Comparison of ENCODE assay signal across 24 cellular contexts in the genomic region with DNA sequence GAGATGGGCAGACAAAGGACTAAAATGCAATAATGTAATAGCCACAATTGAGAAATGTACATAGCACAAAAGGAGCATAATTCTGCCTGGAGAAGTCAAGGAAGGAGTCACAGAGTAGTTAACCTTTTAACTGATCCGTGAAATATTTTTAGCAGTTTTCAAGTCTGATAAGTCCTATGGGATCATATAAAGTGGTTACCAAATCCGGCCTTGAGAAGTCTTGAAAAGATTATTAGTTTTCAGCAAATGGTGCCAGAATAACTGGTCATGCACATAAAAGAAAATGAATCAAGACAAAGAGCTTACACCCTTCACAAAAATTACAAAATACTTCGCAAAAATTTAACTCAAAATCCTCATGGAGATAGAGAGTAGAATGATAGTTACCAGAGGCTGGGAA.
"Had no signal": no experiment of that assay in that cellular context is flagged by ENCODE, and none has a peak within 500 bp of the region (broad histone marks: within the 10 kb centered on the region; RNA-seq: fewer than 3 reads in every experiment).

No MANE protein-coding gene starts in this region.

- DNase-seq: stimulated activated CD4-positive, alpha-beta T cell treated with anti-CD3 and anti-CD28 coated beads, Interleukin-2, amount 100 ng/mL, for 48 hours; stimulated activated CD4-positive, alpha-beta T cell treated with anti-CD3 and anti-CD28 coated beads, Interleukin-4, amount 100 ng/mL, for 1 hour; stimulated activated CD4-positive, alpha-beta T cell treated with anti-CD3 and anti-CD28 coated beads, Interleukin-4, amount 100 ng/mL, for 24 hours; stimulated activated CD4-positive, alpha-beta T cell treated with anti-CD3 and anti-CD28 coated beads, Interleukin-4, amount 100 ng/mL, for 4 hours; stimulated activated CD8-positive, alpha-beta memory T cell treated with anti-CD3 and anti-CD28 coated beads, Interleukin-4, amount 100 ng/mL, for 48 hours; stimulated activated naive B cell treated with anti-CD40 and anti-IgM and Interleukin-4, amounts not matched to agents 10 μg/mL and 1 μg/mL and 100 μg/mL, for 72 hours; stimulated activated naive CD4-positive, alpha-beta T cell; stimulated activated naive CD4-positive, alpha-beta T cell treated with Interleukin-2 at 50 U/mL for 16 hours; stimulated activated naive CD8-positive, alpha-beta T cell treated with anti-CD3 and anti-CD28 coated beads, Interleukin-15, amount 100 ng/mL, for 72 hours; stimulated activated naive CD8-positive, alpha-beta T cell treated with anti-CD3 and anti-CD28 coated beads, Interleukin-15, Interleukin-2, amounts not matched to agents 100 U/mL and 50 U/mL, for 24 hours; stomach; substantia nigra; testis; thyroid gland; tibial artery; transverse colon; trophoblast cell; upper lobe of left lung; upper lobe of right lung; uterus had no signal

- H3K27ac ChIP-seq: stomach, suprapubic skin, testis, thoracic aorta, thyroid gland, tibial artery, tibial nerve, transverse colon, upper lobe of left lung, upper lobe of right lung, uterus, vagina had no signal

- H3K27me3 ChIP-seq: stomach, suprapubic skin, testis, thyroid gland, tibial artery, transverse colon, upper lobe of left lung, upper lobe of right lung, uterus, vagina had no signal

- H3K4me3 ChIP-seq: stomach, suprapubic skin, testis, thoracic aorta, thyroid gland, tibial artery, tibial nerve, transverse colon, upper lobe of left lung, upper lobe of right lung, uterus, vagina had no signal

- H3K9me3 ChIP-seq: suprapubic skin, testis, thoracic aorta, thyroid gland, tibial artery, tibial nerve, transverse colon, upper lobe of left lung, upper lobe of right lung, uterus, vagina had no signal

- H3K4me1 ChIP-seq: stomach, suprapubic skin, testis, thyroid gland, tibial artery, tibial nerve, transverse colon, upper lobe of left lung, upper lobe of right lung, uterus, vagina had no signal

- H3K36me3 ChIP-seq: stomach, suprapubic skin, thoracic aorta, thyroid gland, tibial artery, tibial nerve, transverse colon, upper lobe of left lung, upper lobe of right lung, uterus, vagina had no signal
